ENCODE assay signal across 1 cellular context in genomic region chr15:99504071-99504822, GRCh38.
TF ChIP-seq lines count a peak whose summit lies in the region.

No MANE protein-coding gene starts in this region.

TF ChIP-seq in GM12878, 131 proteins besides CTCF, POLR2A, EP300 and RAD21 (continued from another document):
- TF ChIP-seq ATF3 (IDR thresholded peaks at IDR 0.05; ENCODE audit: borderline replicate concordance, extremely low read depth, low read depth, low read length) (no peak), HCFC1 (IDR thresholded peaks at IDR 0.05; ENCODE audit: low read length) (no peak), BHLHE40 (IDR thresholded peaks at IDR 0.05; ENCODE audit: borderline replicate concordance in 1 of 2, low read depth in 2 of 2, low read length in 1 of 2) (no peak), RELB (IDR thresholded peaks at IDR 0.05; ENCODE audit: low read depth) (peak; percentile 52; the same call in 1 of the 2 replicates), GATAD2B (conservative IDR thresholded peaks at IDR 0.05; ENCODE audit: low read depth) (no peak), CEBPZ (IDR thresholded peaks at IDR 0.05; ENCODE audit: low read depth, low read length) (no peak), ZBTB11 (CRISPR knock-in tag; IDR thresholded peaks at IDR 0.05) (no peak), YBX1 (IDR thresholded peaks at IDR 0.05) (no peak), CREB1 (IDR thresholded peaks at IDR 0.05; ENCODE audit: low read depth) (no peak), SMAD5 (IDR thresholded peaks at IDR 0.05; ENCODE audit: low read depth) (no peak), MEF2B (IDR thresholded peaks at IDR 0.05; ENCODE audit: partially characterized antibody, poor library complexity, severe bottlenecking) (peak; percentile 47), TCF7 (IDR thresholded peaks at IDR 0.05; ENCODE audit: borderline replicate concordance) (peak; percentile 51; the same call in 1 of the 2 replicates), CEBPB (IDR thresholded peaks at IDR 0.05; ENCODE audit: borderline replicate concordance in 1 of 2, low read depth in 2 of 2, low read length in 2 of 2) (peak in 1 of 2 experiments; percentile 47; a peak in 1 of 4 replicates), JUND (IDR thresholded peaks at IDR 0.05; ENCODE audit: low read depth, low read length) (no peak; the same call in 1 of the 2 replicates), EGR1 (IDR thresholded peaks at IDR 0.05; ENCODE audit: borderline replicate concordance in 1 of 2, low read depth in 2 of 2, low read length in 2 of 2) (no peak), SUZ12 (IDR thresholded peaks at IDR 0.05; ENCODE audit: unreplicated experiment) (no peak), PRDM15 (CRISPR knock-in tag; IDR thresholded peaks at IDR 0.05) (no peak), ZZZ3 (IDR thresholded peaks at IDR 0.05; ENCODE audit: control insufficient read depth, insufficient read length, low read depth) (no peak), PAX5 (IDR thresholded peaks at IDR 0.05; ENCODE audit: borderline replicate concordance, low read depth, low read length) (peak; percentile 53; the same call in 1 of the 2 replicates)
